Comparison of ENCODE assay signal across 8 cellular contexts in genomic region chr10:71218046-71218832, GRCh38. TPM values are rescaled to one million over a fixed set of nuclear protein-coding genes. Genes with fewer than 3 reads are reported as not detected.
A peak's percentile ranks its signal among the peaks of the same experiment; 100 is the strongest.
DNase-seq lines count a peak whose midpoint lies in the region; TF ChIP-seq lines count a peak whose summit lies in the region.

No MANE protein-coding gene starts in this region.

- H3K27ac Mint-ChIP-seq in activated CD4-positive, alpha-beta T cell treated with anti-CD3 and anti-CD28 coated beads, Interleukin-2, amount 10 ng/mL, durations not matched to agents 24 days and 14 days = no peak overlapping the region

- DNase-seq in activated CD4-positive, alpha-beta T cell treated with anti-CD3 and anti-CD28 coated beads, Interleukin-2, amount 10 ng/mL, durations not matched to agents 24 days and 14 days = no peak
- DNase-seq in activated CD4-positive, alpha-beta T cell treated with anti-CD3 and anti-CD28 coated beads for 1 hour = no peak
- DNase-seq in astrocyte of the spinal cord (ENCODE audit: low read depth, low spot score) (peak; percentile 56), kidney glomerular epithelial cell (lab: John Stamatoyannopoulos, UW) (peak; percentile 34), tibial artery (peak in 1 of 2 donors; percentile 59), activated gamma-delta T cell treated with Interleukin-2 at 50 U/mL for 16 hours (no peak), activated gamma-delta T cell (lab: John Stamatoyannopoulos, UW) (no peak), NK-92 (lab: John Stamatoyannopoulos, UW; ENCODE audit: unreplicated experiment) (no peak)

- H3K4me3 ChIP-seq in astrocyte of the spinal cord (ENCODE audit: low read depth, low read length) (peak overlapping the region; percentile 43), tibial artery (peak overlapping the region; percentile 54 to 55)

- no peaks in the 10 kb centered on the region for H3K36me3 Mint-ChIP-seq in activated CD4-positive, alpha-beta T cell treated with anti-CD3 and anti-CD28 coated beads, Interleukin-2, amount 10 ng/mL, durations not matched to agents 24 days and 14 days (ENCODE audit: low read depth)

- peak overlapping the region; percentile 70 for H3K4me3 Mint-ChIP-seq in activated CD4-positive, alpha-beta T cell treated with anti-CD3 and anti-CD28 coated beads, Interleukin-2, amount 10 ng/mL, durations not matched to agents 24 days and 14 days

- no peaks in the 10 kb centered on the region for H3K36me3 ChIP-seq in tibial artery

- H3K4me1 Mint-ChIP-seq in activated CD4-positive, alpha-beta T cell treated with anti-CD3 and anti-CD28 coated beads, Interleukin-2, amount 10 ng/mL, durations not matched to agents 24 days and 14 days = peaks cover 7% of the 10 kb centered on the region

- intact Hi-C loops in activated CD4-positive, alpha-beta T cell treated with anti-CD3 and anti-CD28 coated beads, Interleukin-2, amount 10 ng/mL, durations not matched to agents 24 days and 14 days (cut with micrococcal nuclease) = no loop called here
- intact Hi-C loops in tibial artery (cut with DNase I; ENCODE audit: low total_unique reads) = no loop called here

- no peak for TF ChIP-seq CTCF in astrocyte of the spinal cord (IDR thresholded peaks at IDR 0.05; ENCODE audit: low read depth, low read length)
- no peak for TF ChIP-seq CTCF in tibial artery (IDR thresholded peaks at IDR 0.05)

- H3K27me3 ChIP-seq in tibial artery = no peaks in the 10 kb centered on the region

- no peaks in the 10 kb centered on the region for H3K9me3 ChIP-seq in tibial artery

- H3K27me3 Mint-ChIP-seq in activated CD4-positive, alpha-beta T cell treated with anti-CD3 and anti-CD28 coated beads, Interleukin-2, amount 10 ng/mL, durations not matched to agents 24 days and 14 days = peaks cover 66% of the 10 kb centered on the region

- H3K4me1 ChIP-seq in tibial artery = peaks cover 0 to 32% (median 24%) of the 10 kb centered on the region in 4 donors

- in situ Hi-C loops in astrocyte of the spinal cord (cut with HindIII; ENCODE audit: low sequenced_read_pairs) = no loop called here

- H3K9me3 Mint-ChIP-seq in activated CD4-positive, alpha-beta T cell treated with anti-CD3 and anti-CD28 coated beads, Interleukin-2, amount 10 ng/mL, durations not matched to agents 24 days and 14 days = no peaks in the 10 kb centered on the region

- peak overlapping the region; percentile 63 to 69 for H3K27ac ChIP-seq in tibial artery

RNA-seq across cellular contexts. Expression of gene UNC5B, which starts 5.9 kb away (rescaled TPM):
- 0.02 and 0.14 TPM in 2 replicates for total RNA-seq in activated CD4-positive, alpha-beta T cell treated with anti-CD3 and anti-CD28 coated beads, Interleukin-2, amount 10 ng/mL, durations not matched to agents 24 days and 14 days

Comparison
In these comparisons a context has a peak if more than half of its experiments do, and no peak if none do; other contexts are left out.
1. DNase-seq: peak in astrocyte of the spinal cord (single experiment) and kidney glomerular epithelial cell (single experiment); none in activated CD4-positive, alpha-beta T cell treated with anti-CD3 and anti-CD28 coated beads, Interleukin-2, amount 10 ng/mL, durations not matched to agents 24 days and 14 days (single experiment), activated CD4-positive, alpha-beta T cell treated with anti-CD3 and anti-CD28 coated beads for 1 hour (single experiment), activated gamma-delta T cell treated with Interleukin-2 at 50 U/mL for 16 hours (single experiment), activated gamma-delta T cell (single experiment) and NK-92 (single experiment).